Comparison of ENCODE assay signal across 1 cellular context in the genomic region with DNA sequence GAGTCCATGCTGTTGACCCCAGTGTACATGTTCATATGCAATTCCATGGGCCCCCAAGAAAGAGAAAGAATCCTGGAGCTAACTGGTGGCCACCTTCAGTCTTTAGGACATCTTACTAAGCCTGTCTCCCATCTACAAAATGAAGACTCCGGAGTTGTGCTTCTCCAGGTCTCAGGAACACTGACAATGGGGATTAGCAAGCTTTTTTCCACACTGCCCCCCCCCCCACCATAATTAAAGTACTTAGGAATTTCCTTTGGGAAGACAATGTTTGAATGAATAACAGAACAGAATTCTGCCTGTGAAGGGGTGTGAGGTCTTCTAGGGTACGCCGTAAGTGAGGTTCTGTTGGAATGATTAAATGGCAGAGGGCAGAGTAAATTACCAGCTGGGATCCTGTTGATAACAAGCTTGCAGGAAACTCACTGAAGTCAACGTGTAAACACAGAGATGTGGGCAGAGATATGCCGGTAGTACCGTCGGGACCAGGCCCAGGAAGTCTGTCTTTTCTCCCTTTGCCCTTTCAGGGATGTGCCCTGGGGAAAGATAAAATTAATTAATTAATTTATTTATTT.
TF ChIP-seq lines count a peak whose summit lies in the region.

No MANE protein-coding gene starts in this region.

TF ChIP-seq in HEK293, 187 proteins besides CTCF, POLR2A, EP300 and RAD21 (continued from another document):
- TF ChIP-seq INSM2 (tag by site-specific recombination; IDR thresholded peaks at IDR 0.05), result no peak
